Comparison of ENCODE assay signal across 8 cellular contexts in genomic region chr1:66436378-66437135, GRCh38.
A peak's percentile ranks its signal among the peaks of the same experiment; 100 is the strongest.
DNase-seq lines count a peak whose midpoint lies in the region; ATAC-seq, FAIRE-seq and TF ChIP-seq lines count a peak whose summit lies in the region.

No MANE protein-coding gene starts in this region.

- H3K9me3 Mint-ChIP-seq in activated T-helper 2 cell treated with anti-CD3 and anti-CD28 coated beads, Interferon-gamma antibody, Interleukin-2, Interleukin-4, amounts not matched to agents 10 μg/mL and 5 μg/mL and 100 μg/mL, durations not matched to agents 14 hours and 24 hours and 36 hours: peaks cover 2% of the 10 kb centered on the region
- peaks cover 8% of the 10 kb centered on the region for H3K9me3 Mint-ChIP-seq in memory B cell

- intact Hi-C loops in heart right ventricle (cut with DNase I): loop anchor here in 1 of 10 donors (5.0 kb wide), 1 partner anchor 479 kb away; no protein-coding TSS in a partner anchor
- intact Hi-C loops in Right ventricle myocardium inferior (cut with DNase I): no loop called here
- intact Hi-C loops in activated T-helper 2 cell treated with anti-CD3 and anti-CD28 coated beads, Interferon-gamma antibody, Interleukin-2, Interleukin-4, amounts not matched to agents 10 μg/mL and 5 μg/mL and 100 μg/mL, durations not matched to agents 14 hours and 24 hours and 36 hours (cut with micrococcal nuclease): loop anchor here (1.0 to 5.0 kb wide), 4 partner anchors 36 to 626 kb away; no protein-coding TSS in a partner anchor

- H3K27ac Mint-ChIP-seq in activated T-helper 2 cell treated with anti-CD3 and anti-CD28 coated beads, Interferon-gamma antibody, Interleukin-2, Interleukin-4, amounts not matched to agents 10 μg/mL and 5 μg/mL and 100 μg/mL, durations not matched to agents 14 hours and 24 hours and 36 hours: no peak overlapping the region
- H3K27ac Mint-ChIP-seq in memory B cell: no peak overlapping the region

- H3K4me1 ChIP-seq in heart right ventricle (peaks cover 0 to 28% (median 0%) of the 10 kb centered on the region in 9 donors), NT2/D1 (ENCODE audit: insufficient read depth, insufficient read length) (peaks cover 2% of the 10 kb centered on the region)

- no peak for FAIRE-seq in D721Med (lab: Jason Lieb, UNC)

- ATAC-seq in heart right ventricle (no peak), Right ventricle myocardium inferior (no peak), HG02759 (IDR thresholded peaks at IDR 0.05; ENCODE audit: unreplicated experiment) (peak; percentile 80), memory B cell (ENCODE audit: low read depth) (peak; percentile 74)

- 88 to 91% methylated on average over 4 of the region's 4 CpGs for WGBS in heart right ventricle, 2 donors

- TF ChIP-seq CTCF in heart right ventricle (IDR thresholded peaks at IDR 0.05) (peak in 6 of 9 donors; percentile 13 to 35 (median 22)), D721Med (IDR thresholded peaks at IDR 0.05; ENCODE audit: insufficient read depth, missing control alignments) (no peak)

- peaks cover 32% of the 10 kb centered on the region for H3K4me1 Mint-ChIP-seq in activated T-helper 2 cell treated with anti-CD3 and anti-CD28 coated beads, Interferon-gamma antibody, Interleukin-2, Interleukin-4, amounts not matched to agents 10 μg/mL and 5 μg/mL and 100 μg/mL, durations not matched to agents 14 hours and 24 hours and 36 hours (ENCODE audit: low read depth)
- peaks cover 19% of the 10 kb centered on the region for H3K4me1 Mint-ChIP-seq in memory B cell

- H3K9me3 ChIP-seq in heart right ventricle (peaks cover 0 to 8% (median 3%) of the 10 kb centered on the region in 11 donors), NT2/D1 (ENCODE audit: insufficient read depth, low read length) (no peaks in the 10 kb centered on the region)

- DNase-seq in heart right ventricle (no peak), Right ventricle myocardium inferior (ENCODE audit: missing footprints) (no peak), NT2/D1 (ENCODE audit: low read depth, low spot score) (peak; percentile 18), memory B cell (ENCODE audit: low spot score in 2 of 2) (no peak), cerebellum (ENCODE audit: low spot score) (no peak), D721Med (ENCODE audit: insufficient read length, low spot score) (no peak)
- peak; percentile 31 for DNase-seq in activated T-helper 2 cell treated with anti-CD3 and anti-CD28 coated beads, Interferon-gamma antibody, Interleukin-2, Interleukin-4, amounts not matched to agents 10 μg/mL and 5 μg/mL and 100 μg/mL, durations not matched to agents 14 hours and 24 hours and 36 hours (ENCODE audit: low spot score)

- no peak overlapping the region for H3K4me3 Mint-ChIP-seq in activated T-helper 2 cell treated with anti-CD3 and anti-CD28 coated beads, Interferon-gamma antibody, Interleukin-2, Interleukin-4, amounts not matched to agents 10 μg/mL and 5 μg/mL and 100 μg/mL, durations not matched to agents 14 hours and 24 hours and 36 hours (ENCODE audit: low read depth)
- no peak overlapping the region for H3K4me3 Mint-ChIP-seq in memory B cell

- peaks cover 5% of the 10 kb centered on the region for H3K27me3 Mint-ChIP-seq in activated T-helper 2 cell treated with anti-CD3 and anti-CD28 coated beads, Interferon-gamma antibody, Interleukin-2, Interleukin-4, amounts not matched to agents 10 μg/mL and 5 μg/mL and 100 μg/mL, durations not matched to agents 14 hours and 24 hours and 36 hours (ENCODE audit: low read depth)
- H3K27me3 Mint-ChIP-seq in memory B cell: no peaks in the 10 kb centered on the region

- H3K27me3 ChIP-seq in heart right ventricle: no peaks in the 10 kb centered on the region
- H3K27me3 ChIP-seq in NT2/D1 (ENCODE audit: insufficient read depth, insufficient read length): no peaks in the 10 kb centered on the region

- no peak overlapping the region for H3K9ac ChIP-seq in NT2/D1 (ENCODE audit: insufficient read length, low read depth)

- H3K4me3 ChIP-seq in heart right ventricle: no peak overlapping the region
- H3K4me3 ChIP-seq in NT2/D1 (ENCODE audit: insufficient read length, low read depth): no peak overlapping the region

- no peak overlapping the region for H3K27ac ChIP-seq in heart right ventricle

- H3K36me3 ChIP-seq in heart right ventricle (no peaks in the 10 kb centered on the region), NT2/D1 (ENCODE audit: insufficient read depth, insufficient read length, low read length) (no peaks in the 10 kb centered on the region)

- H3K36me3 Mint-ChIP-seq in activated T-helper 2 cell treated with anti-CD3 and anti-CD28 coated beads, Interferon-gamma antibody, Interleukin-2, Interleukin-4, amounts not matched to agents 10 μg/mL and 5 μg/mL and 100 μg/mL, durations not matched to agents 14 hours and 24 hours and 36 hours (ENCODE audit: low read depth): no peaks in the 10 kb centered on the region
- peaks cover 2% of the 10 kb centered on the region for H3K36me3 Mint-ChIP-seq in memory B cell

Comparison
In these comparisons a context has a peak if more than half of its experiments do, and no peak if none do; other contexts are left out.
1. ATAC-seq: peak in HG02759 (single experiment) and memory B cell (single experiment); none in heart right ventricle (0 of 8) and Right ventricle myocardium inferior (single experiment).
2. DNase-seq: peak in NT2/D1 (single experiment) and activated T-helper 2 cell treated with anti-CD3 and anti-CD28 coated beads, Interferon-gamma antibody, Interleukin-2, Interleukin-4, amounts not matched to agents 10 μg/mL and 5 μg/mL and 100 μg/mL, durations not matched to agents 14 hours and 24 hours and 36 hours (single experiment); none in heart right ventricle (0 of 2), Right ventricle myocardium inferior (single experiment), memory B cell (0 of 2), cerebellum (single experiment) and D721Med (single experiment).